Comparison of ENCODE assay signal across 18 cellular contexts in genomic region chr20:32288225-32288849, GRCh38. TPM values are rescaled to one million over a fixed set of nuclear protein-coding genes. Genes with fewer than 3 reads are reported as not detected.
DNase-seq lines count a peak whose midpoint lies in the region; ATAC-seq, FAIRE-seq and TF ChIP-seq lines count a peak whose summit lies in the region.
"Had no signal": no experiment of that assay in that cellular context is flagged by ENCODE, and none has a peak within 500 bp of the region (broad histone marks: within the 10 kb centered on the region; RNA-seq: fewer than 3 reads in every experiment).

No MANE protein-coding gene starts in this region.

- no peak overlapping the region for H3K27ac ChIP-seq in CD8-positive, alpha-beta memory T cell (ENCODE audit: low read depth, low read length)
- H3K27ac ChIP-seq in HepG2 (ENCODE audit: extremely low read length, insufficient read depth, low read length): peak overlapping the region; percentile 92

- intact Hi-C loops in activated CD4-positive, alpha-beta T cell treated with anti-CD3 and anti-CD28 coated beads, Interleukin-2, amount 10 ng/mL, durations not matched to agents 24 days and 14 days (cut with micrococcal nuclease): no loop called here
- intact Hi-C loops in HepG2 (cut with micrococcal nuclease; ENCODE audit: unreplicated experiment): loop anchor here (5.0 kb wide), 2 partner anchors 46 to 81 kb away; partner anchors contain the start of genes PLAGL2 and POFUT1

- no peak for TF ChIP-seq CTCF in HepG2 (CRISPR knock-in tag; IDR thresholded peaks at IDR 0.05)

- no peak overlapping the region for H3K4me3 Mint-ChIP-seq in activated CD4-positive, alpha-beta T cell treated with anti-CD3 and anti-CD28 coated beads, Interleukin-2, amount 10 ng/mL, durations not matched to agents 24 days and 14 days
- no peak overlapping the region for H3K4me3 Mint-ChIP-seq in CD8-positive, alpha-beta memory T cell
- no peak overlapping the region for H3K4me3 Mint-ChIP-seq in activated T-helper 17 cell treated with anti-CD3 and anti-CD28 coated beads, Interleukin-2, amount 50 U/mL, for 72 hours

- no peak overlapping the region for H3K4me3 ChIP-seq in CD8-positive, alpha-beta memory T cell (ENCODE audit: low read length)
- no peak overlapping the region for H3K4me3 ChIP-seq in HepG2 (replicated peaks in 1 of 3; ENCODE audit: insufficient read depth in 1 of 3, low read depth in 2 of 3, low read length in 3 of 3)
- H3K4me3 ChIP-seq: HAP-1 had no signal

- H3K4me2 ChIP-seq in HepG2 (ENCODE audit: low read depth, low read length): peak overlapping the region; percentile 78

- H3K9ac ChIP-seq in HepG2 (ENCODE audit: insufficient read depth, low read depth, low read length): peak overlapping the region; percentile 52

- WGBS in HepG2 (ENCODE audit: low lambda C conversion rate): 56% methylated on average over 6 of the region's 6 CpGs

- H3K27me3 Mint-ChIP-seq in activated CD4-positive, alpha-beta T cell treated with anti-CD3 and anti-CD28 coated beads, Interleukin-2, amount 10 ng/mL, durations not matched to agents 24 days and 14 days: no peaks in the 10 kb centered on the region
- H3K27me3 Mint-ChIP-seq in CD8-positive, alpha-beta memory T cell: no peaks in the 10 kb centered on the region
- no peaks in the 10 kb centered on the region for H3K27me3 Mint-ChIP-seq in activated T-helper 17 cell treated with anti-CD3 and anti-CD28 coated beads, Interleukin-2, amount 50 U/mL, for 72 hours

- peaks cover 36% of the 10 kb centered on the region for H3K79me2 ChIP-seq in HepG2 (ENCODE audit: insufficient read depth, low read length)

- no peaks in the 10 kb centered on the region for H3K27me3 ChIP-seq in CD8-positive, alpha-beta memory T cell (ENCODE audit: insufficient read depth, low read length, poor library complexity, severe bottlenecking)
- H3K27me3 ChIP-seq in HepG2 (ENCODE audit: control insufficient read depth in 1 of 2, insufficient read depth in 2 of 2, low read length in 2 of 2): no peaks in the 10 kb centered on the region

- no peak for TF ChIP-seq POLR2A in HepG2 (IDR thresholded peaks at IDR 0.05; ENCODE audit: insufficient read depth in 1 of 2, low read depth in 2 of 2, low read length in 2 of 2)

- no TSS peak for BruUV-seq in HepG2 (replicated peaks; lab: Mats Ljungman, UMichigan)

- peaks cover 47% of the 10 kb centered on the region for H3K4me1 Mint-ChIP-seq in activated CD4-positive, alpha-beta T cell treated with anti-CD3 and anti-CD28 coated beads, Interleukin-2, amount 10 ng/mL, durations not matched to agents 24 days and 14 days
- peaks cover 38 to 49% (median 44%) of the 10 kb centered on the region in 3 donors for H3K4me1 Mint-ChIP-seq in CD8-positive, alpha-beta memory T cell
- peaks cover 45% of the 10 kb centered on the region for H3K4me1 Mint-ChIP-seq in activated T-helper 17 cell treated with anti-CD3 and anti-CD28 coated beads, Interleukin-2, amount 50 U/mL, for 72 hours

- no peak for DNase-seq in activated CD4-positive, alpha-beta T cell treated with anti-CD3 and anti-CD28 coated beads, Interleukin-2, amount 10 ng/mL, durations not matched to agents 24 days and 14 days
- DNase-seq in activated CD4-positive, alpha-beta T cell treated with anti-CD3 and anti-CD28 coated beads for 48 hours: no peak
- DNase-seq in CD8-positive, alpha-beta memory T cell: no peak
- DNase-seq in HepG2 (ENCODE audit: low spot score) (peak; percentile 86), COLO668 (lab: John Stamatoyannopoulos, UW; ENCODE audit: unreplicated experiment) (no peak)
- DNase-seq: 8988T, C1 segment of cervical spinal cord, COR-L47, IMR-90, NCI-H1436, NCI-H2029 treated with DMSO at 0.1 percent for 48 hours, NCI-H510A had no signal

- no peak for FAIRE-seq in HepG2 (lab: Jason Lieb, UNC)
- FAIRE-seq: GM18507, RCC 7860 had no signal

- H3K27ac Mint-ChIP-seq in activated CD4-positive, alpha-beta T cell treated with anti-CD3 and anti-CD28 coated beads, Interleukin-2, amount 10 ng/mL, durations not matched to agents 24 days and 14 days: peak overlapping the region; percentile 58
- peak overlapping the region in 6 of 8 donors; percentile 4 to 82 (median 54) for H3K27ac Mint-ChIP-seq in CD8-positive, alpha-beta memory T cell
- peak overlapping the region; percentile 58 for H3K27ac Mint-ChIP-seq in activated T-helper 17 cell treated with anti-CD3 and anti-CD28 coated beads, Interleukin-2, amount 50 U/mL, for 72 hours

- no peaks in the 10 kb centered on the region for H4K20me1 ChIP-seq in HepG2 (ENCODE audit: insufficient read depth, low read length)

- TF ChIP-seq RAD21 in HepG2 (CRISPR knock-in tag; IDR thresholded peaks at IDR 0.05): no peak; the same call in 1 of the 2 replicates

- no peak overlapping the region for H2AFZ ChIP-seq in HepG2 (ENCODE audit: low read length)

- no peaks in the 10 kb centered on the region for H3K9me3 ChIP-seq in CD8-positive, alpha-beta memory T cell (ENCODE audit: low read length)
- H3K9me3 ChIP-seq in HepG2 (ENCODE audit: low read length): no peaks in the 10 kb centered on the region
- H3K9me3 ChIP-seq: HAP-1 had no signal

- no peaks in the 10 kb centered on the region for H3K9me3 Mint-ChIP-seq in activated CD4-positive, alpha-beta T cell treated with anti-CD3 and anti-CD28 coated beads, Interleukin-2, amount 10 ng/mL, durations not matched to agents 24 days and 14 days
- no peaks in the 10 kb centered on the region for H3K9me3 Mint-ChIP-seq in CD8-positive, alpha-beta memory T cell
- no peaks in the 10 kb centered on the region for H3K9me3 Mint-ChIP-seq in activated T-helper 17 cell treated with anti-CD3 and anti-CD28 coated beads, Interleukin-2, amount 50 U/mL, for 72 hours

- in situ Hi-C loops in HepG2 (cut with HindIII; ENCODE audit: extremely low pct_ligation_motif_present, low pct_unique_long_range_greater_than_20kb): no loop called here

- H3K4me1 ChIP-seq in CD8-positive, alpha-beta memory T cell (ENCODE audit: insufficient read depth, low read length): peaks cover 29% of the 10 kb centered on the region
- peaks cover 88% of the 10 kb centered on the region for H3K4me1 ChIP-seq in HepG2 (ENCODE audit: insufficient read depth, low read length)

- peaks cover 32% of the 10 kb centered on the region for H3K36me3 Mint-ChIP-seq in activated CD4-positive, alpha-beta T cell treated with anti-CD3 and anti-CD28 coated beads, Interleukin-2, amount 10 ng/mL, durations not matched to agents 24 days and 14 days (ENCODE audit: low read depth)
- peaks cover 0 to 7% (median 2%) of the 10 kb centered on the region in 3 donors for H3K36me3 Mint-ChIP-seq in CD8-positive, alpha-beta memory T cell
- H3K36me3 Mint-ChIP-seq in activated T-helper 17 cell treated with anti-CD3 and anti-CD28 coated beads, Interleukin-2, amount 50 U/mL, for 72 hours (ENCODE audit: low read depth): peaks cover 75% of the 10 kb centered on the region

- TF ChIP-seq EP300 in HepG2 (IDR thresholded peaks at IDR 0.05; ENCODE audit: low read depth in 2 of 2, low read length in 2 of 2) (peak in 1 of 2 experiments; percentile 73; a peak in 1 of 4 replicates), HepG2 (CRISPR knock-in tag; IDR thresholded peaks at IDR 0.05; ENCODE audit: borderline replicate concordance) (peak; percentile 72; the same call in 1 of the 2 replicates)

- no peak for ATAC-seq in activated T-helper 17 cell treated with anti-CD3 and anti-CD28 coated beads, Interleukin-2, amount 50 U/mL, for 72 hours (replicated peaks)
- ATAC-seq in HepG2 (peak; percentile 38; the same call in 2 of the 3 replicates), HG02759 (IDR thresholded peaks at IDR 0.05; ENCODE audit: unreplicated experiment) (no peak), GM19023 (IDR thresholded peaks at IDR 0.05; ENCODE audit: unreplicated experiment) (no peak)

- no peaks in the 10 kb centered on the region for H3K36me3 ChIP-seq in CD8-positive, alpha-beta memory T cell (ENCODE audit: insufficient read depth, low read length)
- peaks cover 0 to 3% of the 10 kb centered on the region in 2 experiments; a peak in 2 of 5 replicates for H3K36me3 ChIP-seq in HepG2 (replicated peaks in 1 of 2; ENCODE audit: control insufficient read depth in 1 of 2, insufficient read depth in 2 of 2, low read length in 2 of 2)
- H3K36me3 ChIP-seq: HAP-1 had no signal

- CTCF ChIA-PET in CD8-positive, alpha-beta memory T cell (lab: Charles Lee): no interaction called here
- CTCF ChIA-PET in HepG2 (lab: Yijun Ruan, JAX; ENCODE audit: low intra/inter-chr PET ratio, low total read pairs): no interaction called here

- POLR2A ChIA-PET in CD8-positive, alpha-beta memory T cell (lab: Charles Lee): interaction anchor here (1.3 kb wide), 1 partner anchor 22 kb away, joined by 4 read pairs; no protein-coding TSS in a partner anchor
- POLR2A ChIA-PET in HepG2 (lab: Yijun Ruan, JAX): interaction anchor here (0.7 to 4.0 kb wide), 10 partner anchors 10 to 714 kb away, joined by 3 to 52 read pairs (median 22); partner anchors contain the start of genes ASXL1 and KIF3B

RNA-seq across cellular contexts. Expression of gene KIF3B, which starts 10.9 kb away (rescaled TPM):
- total RNA-seq in activated CD4-positive, alpha-beta T cell treated with anti-CD3 and anti-CD28 coated beads, Interleukin-2, amount 10 ng/mL, durations not matched to agents 24 days and 14 days: 34.7 and 35.5 TPM in 2 replicates
- total RNA-seq in CD8-positive, alpha-beta memory T cell: 10 to 100 TPM; 61.0 to 61.6 TPM
- 5.7 TPM for polyA plus RNA-seq in CD8-positive, alpha-beta memory T cell
- total RNA-seq in activated T-helper 17 cell treated with anti-CD3 and anti-CD28 coated beads, Interleukin-2, amount 50 U/mL, for 72 hours: 10 to 100 TPM; 25.9 to 43.0 TPM
- total RNA-seq in HepG2 (2016; rRNA removed; fragmentation: Illumina TruSeq; extraction: Trizol): 28.8 and 36.4 TPM in 2 replicates
- 3.9 and 4.3 TPM in 2 replicates for total RNA-seq in HepG2 (2016; cell fraction: cytosol; rRNA removed; fragmentation: Illumina TruSeq; extraction: Trizol; ENCODE audit: low read depth)
- 28.4 and 33.3 TPM in 2 replicates for total RNA-seq in HepG2 (2016; cell fraction: insoluble cytoplasmic fraction; rRNA removed; fragmentation: Illumina TruSeq; extraction: Trizol)
- 16.8 and 18.5 TPM in 2 replicates for total RNA-seq in HepG2 (2016; cell fraction: membrane; rRNA removed; fragmentation: Illumina TruSeq; extraction: Trizol)
- 18.0 and 21.3 TPM in 2 replicates for total RNA-seq in HepG2 (2016; cell fraction: nucleus; rRNA removed; fragmentation: Illumina TruSeq; extraction: Trizol)
- polyA plus RNA-seq in HepG2 (2011; rRNA removed): 20.2 and 23.6 TPM in 2 replicates
- 18.0 and 24.2 TPM in 2 replicates for polyA plus RNA-seq in HepG2 (2011; cell fraction: cytosol; rRNA removed)
- polyA plus RNA-seq in HepG2 (2011; cell fraction: nucleus; rRNA removed): 7.7 and 10.1 TPM in 2 replicates
- 17.4 and 18.3 TPM in 2 replicates for polyA plus RNA-seq in HepG2 (2012)
- 1.1 and 1.5 TPM in 2 replicates for polyA plus RNA-seq in HepG2 (2016; cell fraction: cytosol; fragmentation: Illumina TruSeq; extraction: Trizol; ENCODE audit: low read depth)
- 28.7 and 29.5 TPM in 2 replicates for polyA plus RNA-seq in HepG2 (2016; cell fraction: insoluble cytoplasmic fraction; fragmentation: Illumina TruSeq; extraction: Trizol; ENCODE audit: low read depth)
- 7.8 and 8.4 TPM in 2 replicates for polyA plus RNA-seq in HepG2 (2016; cell fraction: membrane; fragmentation: Illumina TruSeq; extraction: Trizol; ENCODE audit: low read depth)
- polyA plus RNA-seq in HepG2 (2016; cell fraction: nucleus; fragmentation: Illumina TruSeq; extraction: Trizol; ENCODE audit: insufficient read depth, low read depth): 21.9 and 25.1 TPM in 2 replicates
- 27.4 and 31.9 TPM in 2 replicates for polyA minus RNA-seq in HepG2 (2011; rRNA and poly(A)+ RNA removed; ENCODE audit: low replicate concordance)
- 17.6 and 21.7 TPM in 2 replicates for polyA minus RNA-seq in HepG2 (2011; cell fraction: cytosol; rRNA and poly(A)+ RNA removed)
- polyA minus RNA-seq in HepG2 (2011; cell fraction: nucleus; rRNA and poly(A)+ RNA removed): 11.7 and 17.7 TPM in 2 replicates
